In the genomic region with DNA sequence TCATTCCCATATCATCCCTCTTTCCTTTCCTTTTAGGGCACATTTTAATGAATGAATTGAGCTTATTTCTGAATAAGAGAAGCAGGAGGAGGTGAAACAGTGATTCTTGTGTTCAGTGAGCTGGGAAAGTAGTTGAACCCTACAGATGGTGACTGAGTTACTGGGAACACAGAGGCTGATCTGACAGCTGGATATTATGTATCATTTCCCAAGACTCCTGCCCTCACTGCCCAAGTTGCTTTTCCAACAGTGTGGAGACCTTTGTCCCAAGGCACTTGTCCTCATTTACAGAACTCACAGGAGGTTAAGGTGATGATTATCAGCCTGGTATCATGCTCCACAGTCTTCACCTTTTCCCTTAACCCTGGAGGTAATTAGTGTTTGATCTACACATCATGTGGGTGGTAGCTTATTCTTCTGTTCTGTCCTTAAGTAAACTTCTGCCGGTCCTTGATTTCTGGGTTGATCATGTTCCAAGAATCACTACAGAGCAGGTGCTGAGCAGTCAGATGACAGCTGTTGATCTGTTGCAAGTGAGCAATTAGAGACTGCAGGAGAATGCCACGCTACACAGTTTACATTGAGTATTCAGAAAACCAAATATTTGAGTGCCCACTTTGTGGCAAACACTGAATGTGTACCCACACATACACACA, we compare ENCODE assay signal across 18 cellular contexts. TPM values are rescaled to one million over a fixed set of nuclear protein-coding genes. Genes with fewer than 3 reads are reported as not detected.
DNase-seq lines count a peak whose midpoint lies in the region; ATAC-seq and TF ChIP-seq lines count a peak whose summit lies in the region.
"Had no signal": no experiment of that assay in that cellular context is flagged by ENCODE, and none has a peak within 500 bp of the region (broad histone marks: within the 10 kb centered on the region; RNA-seq: fewer than 3 reads in every experiment).

No MANE protein-coding gene starts in this region.

- H3K27ac ChIP-seq in VCaP = peak overlapping the region; percentile 60
- H3K27ac ChIP-seq in heart left ventricle = no peak overlapping the region

- peaks cover 0 to 3% (median 0%) of the 10 kb centered on the region in 12 donors for H3K9me3 ChIP-seq in heart left ventricle

- TF ChIP-seq CTCF in VCaP (conservative IDR thresholded peaks at IDR 0.05) (no peak), heart left ventricle (IDR thresholded peaks at IDR 0.05) (no peak)

- TF ChIP-seq POLR2A in heart left ventricle (IDR thresholded peaks at IDR 0.05) = no peak

- DNase-seq in DMS153 (lab: John Stamatoyannopoulos, UW) (peak; percentile 99), NCI-H1436 treated with DMSO at 0.1 percent for 48 hours (lab: John Stamatoyannopoulos, UW) (peak; percentile 97), NCI-H2196 treated with DMSO at 0.1 percent for 48 hours (lab: John Stamatoyannopoulos, UW; ENCODE audit: unreplicated experiment) (peak; percentile 74), heart left ventricle (no peak), hepatic stellate cell (ENCODE audit: low spot score) (no peak)
- DNase-seq: activated CD4-positive, alpha-beta T cell treated with anti-CD3 and anti-CD28 coated beads, Interleukin-2, amount 50 U/mL, for 48 hours; activated naive CD4-positive, alpha-beta T cell treated with anti-CD3 and anti-CD28 coated beads, Interleukin-2, amount 50 U/mL, for 16 hours; CD4-positive, alpha-beta T cell; HFFc6; midbrain; stimulated activated naive CD8-positive, alpha-beta T cell treated with anti-CD3 and anti-CD28 coated beads, Interleukin-15, Interleukin-2, amounts not matched to agents 100 U/mL and 50 U/mL, for 24 hours had no signal

- H3K4me3 ChIP-seq in heart left ventricle = no peak overlapping the region

- H3K36me3 ChIP-seq in heart left ventricle = no peaks in the 10 kb centered on the region

- 79 to 90% (median 87%) methylated on average over 2 of the region's 2 CpGs for WGBS in heart left ventricle, 4 donors

- H3K27me3 ChIP-seq in heart left ventricle = peaks cover 32 to 75% (median 53%) of the 10 kb centered on the region in 9 donors

- no peaks in the 10 kb centered on the region for H3K4me1 ChIP-seq in heart left ventricle

- ATAC-seq in heart left ventricle (no peak), GM19351 (IDR thresholded peaks at IDR 0.05; ENCODE audit: unreplicated experiment) (no peak), GM21529 (IDR thresholded peaks at IDR 0.05; ENCODE audit: unreplicated experiment) (no peak)
- ATAC-seq: HepG2; stimulated activated naive CD8-positive, alpha-beta T cell treated with anti-CD3 and anti-CD28 coated beads, Interleukin-15, Interleukin-2, amounts not matched to agents 100 U/mL and 50 U/mL, for 24 hours had no signal

- intact Hi-C loops in heart left ventricle (cut with DNase I) = no loop called here

RNA-seq across cellular contexts. Expression of gene PRLHR, which starts 2.6 kb away (rescaled TPM):
- total RNA-seq in heart left ventricle = not detected
- polyA plus RNA-seq in heart left ventricle = not detected
- total RNA-seq: astrocyte; CD4-positive, alpha-beta T cell; HepG2; HFFc6; MCF 10A; renal cortical epithelial cell had no signal
- polyA plus RNA-seq: HepG2 had no signal

Comparison
In these comparisons a context has a peak if more than half of its experiments do, and no peak if none do; other contexts are left out.
1. DNase-seq: peak in DMS153 (single experiment), NCI-H1436 treated with DMSO at 0.1 percent for 48 hours (single experiment) and NCI-H2196 treated with DMSO at 0.1 percent for 48 hours (single experiment); none in heart left ventricle (0 of 5) and hepatic stellate cell (single experiment).